ENCODE assay signal across 21 cellular contexts in genomic region chr1:181056560-181056959, GRCh38. TPM values are rescaled to one million over a fixed set of nuclear protein-coding genes. Genes with fewer than 3 reads are reported as not detected.
"Had no signal": no experiment of that assay in that cellular context is flagged by ENCODE, and none has a peak within 500 bp of the region (broad histone marks: within the 10 kb centered on the region; RNA-seq: fewer than 3 reads in every experiment).

No MANE protein-coding gene starts in this region.

- H3K36me3 ChIP-seq: brain microvascular endothelial cell, cardiac muscle cell, MG63 had no signal

- H3K27ac Mint-ChIP-seq: activated B cell treated with CpG ODN at 0.5 μM for 24 hours; activated CD8-positive, alpha-beta T cell treated with anti-CD3 and anti-CD28 coated beads for 36 hours; activated naive CD4-positive, alpha-beta T cell treated with anti-CD3 and anti-CD28 coated beads, Interleukin-2, amount 10 ng/mL, durations not matched to agents 7 days and 5 days; activated naive CD8-positive, alpha-beta T cell treated with anti-CD3 and anti-CD28 coated beads for 36 hours; activated T-cell treated with anti-CD3 and anti-CD28 coated beads, Interleukin-2, amount 50 U/mL, for 72 hours; activated T-helper 2 cell treated with anti-CD3 and anti-CD28 coated beads, Interferon-gamma antibody, Interleukin-2, Interleukin-4, amounts not matched to agents 10 μg/mL and 5 μg/mL and 100 μg/mL, durations not matched to agents 14 hours and 24 hours and 36 hours had no signal

- H3K27me3 ChIP-seq: brain microvascular endothelial cell, cardiac muscle cell, MG63, Peyer's patch had no signal

- H3K4me3 ChIP-seq: cardiac muscle cell, MG63, Peyer's patch had no signal

- H3K4me1 ChIP-seq: Peyer's patch had no signal

- ATAC-seq: activated CD8-positive, alpha-beta T cell treated with anti-CD3 and anti-CD28 coated beads for 36 hours; activated T-cell treated with anti-CD3 and anti-CD28 coated beads, Interleukin-2, amount 50 U/mL, for 72 hours had no signal

- H3K4me3 Mint-ChIP-seq: activated B cell treated with CpG ODN at 0.5 μM for 24 hours; activated CD8-positive, alpha-beta T cell treated with anti-CD3 and anti-CD28 coated beads for 36 hours; activated naive CD4-positive, alpha-beta T cell treated with anti-CD3 and anti-CD28 coated beads, Interleukin-2, amount 10 ng/mL, durations not matched to agents 7 days and 5 days; activated naive CD8-positive, alpha-beta T cell treated with anti-CD3 and anti-CD28 coated beads for 36 hours; activated T-cell treated with anti-CD3 and anti-CD28 coated beads, Interleukin-2, amount 50 U/mL, for 72 hours had no signal

- H3K27ac ChIP-seq: brain microvascular endothelial cell, cardiac muscle cell, Peyer's patch had no signal

- DNase-seq: activated B cell treated with CpG ODN at 0.5 μM for 24 hours; activated CD4-positive, alpha-beta T cell treated with anti-CD3 and anti-CD28 coated beads, Interleukin-2, amount 50 U/mL, for 1 hour; activated CD8-positive, alpha-beta memory T cell treated with anti-CD3 and anti-CD28 coated beads, Interleukin-2, amount 50 U/mL, for 4 hours; activated CD8-positive, alpha-beta T cell treated with anti-CD3 and anti-CD28 coated beads for 36 hours; activated gamma-delta T cell treated with Interleukin-2 at 50 U/mL for 16 hours; activated naive CD4-positive, alpha-beta T cell treated with anti-CD3 and anti-CD28 coated beads, Interleukin-2, amount 10 ng/mL, durations not matched to agents 7 days and 5 days; activated naive CD8-positive, alpha-beta T cell treated with anti-CD3 and anti-CD28 coated beads for 36 hours; activated T-cell treated with anti-CD3 and anti-CD28 coated beads, Interleukin-2, amount 50 U/mL, for 72 hours; brain microvascular endothelial cell; MG63; MV-4-11; NCI-H1417 treated with DMSO at 0.1 percent for 48 hours; NCI-H1694 treated with DMSO at 0.1 percent for 48 hours; NCI-H446; NCI-H524; Peyer's patch; SIG-M5; T-helper 2 cell; T1000 had no signal

- H3K9me3 ChIP-seq: Peyer's patch had no signal

- H3K27me3 Mint-ChIP-seq: activated B cell treated with CpG ODN at 0.5 μM for 24 hours; activated CD8-positive, alpha-beta T cell treated with anti-CD3 and anti-CD28 coated beads for 36 hours; activated naive CD4-positive, alpha-beta T cell treated with anti-CD3 and anti-CD28 coated beads, Interleukin-2, amount 10 ng/mL, durations not matched to agents 7 days and 5 days; activated naive CD8-positive, alpha-beta T cell treated with anti-CD3 and anti-CD28 coated beads for 36 hours had no signal

RNA-seq across cellular contexts. Expression of gene MR1, which starts 22.8 kb away (rescaled TPM):
- polyA plus RNA-seq: cardiac muscle cell had no signal
